1 cellular context compared by ENCODE assay signal in the genomic region with DNA sequence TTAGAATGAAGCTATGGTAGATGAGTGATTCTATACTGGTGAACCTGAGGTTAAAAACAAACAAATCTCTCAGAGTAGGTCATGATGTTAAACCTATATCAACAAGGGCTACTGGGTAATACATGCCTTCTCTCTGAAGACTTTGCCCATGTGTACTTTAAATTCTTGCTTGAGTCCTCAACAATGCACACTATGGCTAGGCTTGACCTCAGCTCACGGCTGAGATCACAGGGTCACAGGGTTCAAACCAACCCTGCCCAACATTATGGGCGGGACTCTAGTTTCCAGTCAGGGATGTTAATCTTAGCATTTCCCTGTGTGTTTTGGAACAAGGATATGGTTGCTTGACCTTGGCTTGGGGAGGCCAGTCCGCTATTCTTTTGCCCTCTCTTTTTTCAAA.
TF ChIP-seq lines count a peak whose summit lies in the region.

No MANE protein-coding gene starts in this region.

TF ChIP-seq in HepG2, 621 proteins besides CTCF, POLR2A, EP300 and RAD21 (continued from another document):
- TF ChIP-seq HDAC1 (CRISPR knock-in tag; IDR thresholded peaks at IDR 0.05): 0 out of 2 replicates have a peak, but pooled peaks have one; percentile 32
- TF ChIP-seq NR2F1 (CRISPR knock-in tag; IDR thresholded peaks at IDR 0.05): peak; percentile 73 to 75; a peak in 3 of 4 replicates
- TF ChIP-seq FOXK2 (IDR thresholded peaks at IDR 0.05): 0 out of 2 replicates have a peak, but pooled peaks have one; percentile 11
- TF ChIP-seq NONO (IDR thresholded peaks at IDR 0.05): no peak
- TF ChIP-seq NONO (CRISPR knock-in tag; conservative IDR thresholded peaks at IDR 0.05): no peak
- TF ChIP-seq, protein P1, sequence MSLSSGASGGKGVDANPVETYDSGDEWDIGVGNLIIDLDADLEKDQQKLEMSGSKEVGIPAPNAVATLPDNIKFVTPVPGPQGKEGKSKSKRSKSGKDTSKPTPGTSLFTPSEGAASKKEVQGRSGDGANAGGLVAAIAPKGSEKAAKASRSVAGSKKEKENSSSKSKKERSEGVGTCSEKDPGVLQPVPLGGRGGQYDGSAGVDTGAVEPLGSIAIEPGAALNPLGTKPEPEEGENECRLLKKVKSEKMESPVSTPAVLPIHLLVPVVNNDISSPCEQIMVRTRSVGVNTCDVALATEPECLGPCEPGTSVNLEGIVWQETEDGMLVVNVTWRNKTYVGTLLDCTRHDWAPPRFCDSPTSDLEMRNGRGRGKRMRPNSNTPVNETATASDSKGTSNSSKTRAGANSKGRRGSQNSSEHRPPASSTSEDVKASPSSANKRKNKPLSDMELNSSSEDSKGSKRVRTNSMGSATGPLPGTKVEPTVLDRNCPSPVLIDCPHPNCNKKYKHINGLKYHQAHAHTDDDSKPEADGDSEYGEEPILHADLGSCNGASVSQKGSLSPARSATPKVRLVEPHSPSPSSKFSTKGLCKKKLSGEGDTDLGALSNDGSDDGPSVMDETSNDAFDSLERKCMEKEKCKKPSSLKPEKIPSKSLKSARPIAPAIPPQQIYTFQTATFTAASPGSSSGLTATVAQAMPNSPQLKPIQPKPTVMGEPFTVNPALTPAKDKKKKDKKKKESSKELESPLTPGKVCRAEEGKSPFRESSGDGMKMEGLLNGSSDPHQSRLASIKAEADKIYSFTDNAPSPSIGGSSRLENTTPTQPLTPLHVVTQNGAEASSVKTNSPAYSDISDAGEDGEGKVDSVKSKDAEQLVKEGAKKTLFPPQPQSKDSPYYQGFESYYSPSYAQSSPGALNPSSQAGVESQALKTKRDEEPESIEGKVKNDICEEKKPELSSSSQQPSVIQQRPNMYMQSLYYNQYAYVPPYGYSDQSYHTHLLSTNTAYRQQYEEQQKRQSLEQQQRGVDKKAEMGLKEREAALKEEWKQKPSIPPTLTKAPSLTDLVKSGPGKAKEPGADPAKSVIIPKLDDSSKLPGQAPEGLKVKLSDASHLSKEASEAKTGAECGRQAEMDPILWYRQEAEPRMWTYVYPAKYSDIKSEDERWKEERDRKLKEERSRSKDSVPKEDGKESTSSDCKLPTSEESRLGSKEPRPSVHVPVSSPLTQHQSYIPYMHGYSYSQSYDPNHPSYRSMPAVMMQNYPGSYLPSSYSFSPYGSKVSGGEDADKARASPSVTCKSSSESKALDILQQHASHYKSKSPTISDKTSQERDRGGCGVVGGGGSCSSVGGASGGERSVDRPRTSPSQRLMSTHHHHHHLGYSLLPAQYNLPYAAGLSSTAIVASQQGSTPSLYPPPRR (CRISPR knock-in tag; IDR thresholded peaks at IDR 0.05; ENCODE audit: borderline replicate concordance): peak; percentile 60; the same call in 1 of the 2 replicates
- TF ChIP-seq TEAD3 (CRISPR knock-in tag; optimal IDR thresholded peaks at IDR 0.05; ENCODE audit: borderline replicate concordance): peak; percentile 25
- no peak for TF ChIP-seq NFKBIZ (CRISPR knock-in tag; IDR thresholded peaks at IDR 0.05)
- peak; percentile 36; the same call in 1 of the 2 replicates for TF ChIP-seq SP5 (CRISPR knock-in tag; IDR thresholded peaks at IDR 0.05; ENCODE audit: borderline replicate concordance, low read depth)
- peak; percentile 25; the same call in 1 of the 2 replicates for TF ChIP-seq NR2C2 (CRISPR knock-in tag; IDR thresholded peaks at IDR 0.05; ENCODE audit: borderline replicate concordance)
- no peak for TF ChIP-seq ATF7 (IDR thresholded peaks at IDR 0.05)
- 0 out of 2 replicates have a peak, but pooled peaks have one; percentile 28 for TF ChIP-seq ATF7 (CRISPR knock-in tag; IDR thresholded peaks at IDR 0.05)
- TF ChIP-seq RXRA (CRISPR knock-in tag; IDR thresholded peaks at IDR 0.05): peak; percentile 74; the same call in 1 of the 2 replicates
- peak; percentile 63; the same call in 1 of the 2 replicates for TF ChIP-seq NFIC (IDR thresholded peaks at IDR 0.05; ENCODE audit: low read length)
- TF ChIP-seq ZMYM3 (CRISPR knock-in tag; IDR thresholded peaks at IDR 0.05): no peak
- 0 out of 2 replicates have a peak, but pooled peaks have one; percentile 24 for TF ChIP-seq TCF7 (IDR thresholded peaks at IDR 0.05; ENCODE audit: low read depth)
- TF ChIP-seq SALL1 (CRISPR knock-in tag; IDR thresholded peaks at IDR 0.05): peak; percentile 49
- no peak for TF ChIP-seq FOXA1 (IDR thresholded peaks at IDR 0.05)
- TF ChIP-seq FOXA1 (CRISPR knock-in tag; IDR thresholded peaks at IDR 0.05): peak; percentile 80
- TF ChIP-seq, protein P2, sequence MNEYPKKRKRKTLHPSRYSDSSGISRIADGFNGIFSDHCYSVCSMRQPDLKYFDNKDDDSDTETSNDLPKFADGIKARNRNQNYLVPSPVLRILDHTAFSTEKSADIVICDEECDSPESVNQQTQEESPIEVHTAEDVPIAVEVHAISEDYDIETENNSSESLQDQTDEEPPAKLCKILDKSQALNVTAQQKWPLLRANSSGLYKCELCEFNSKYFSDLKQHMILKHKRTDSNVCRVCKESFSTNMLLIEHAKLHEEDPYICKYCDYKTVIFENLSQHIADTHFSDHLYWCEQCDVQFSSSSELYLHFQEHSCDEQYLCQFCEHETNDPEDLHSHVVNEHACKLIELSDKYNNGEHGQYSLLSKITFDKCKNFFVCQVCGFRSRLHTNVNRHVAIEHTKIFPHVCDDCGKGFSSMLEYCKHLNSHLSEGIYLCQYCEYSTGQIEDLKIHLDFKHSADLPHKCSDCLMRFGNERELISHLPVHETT (CRISPR knock-in tag; conservative IDR thresholded peaks at IDR 0.05): no peak
